ENCODE assay signal across 8 cellular contexts in the genomic region with DNA sequence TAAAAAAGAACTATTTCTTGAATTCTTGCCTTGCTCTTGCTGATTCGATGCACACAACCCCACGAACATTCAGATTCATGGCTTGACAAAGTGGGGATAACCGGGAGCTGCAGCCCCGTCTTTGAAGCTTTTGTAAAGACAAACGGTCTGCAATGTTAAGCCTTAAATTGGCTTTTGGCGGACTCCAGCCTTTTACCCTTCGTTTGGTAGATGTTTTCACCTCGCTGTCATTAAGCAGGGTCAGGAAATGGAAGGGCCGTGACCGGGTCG. TPM values are rescaled to one million over a fixed set of nuclear protein-coding genes. Genes with fewer than 3 reads are reported as not detected.
DNase-seq lines count a peak whose midpoint lies in the region; ATAC-seq and TF ChIP-seq lines count a peak whose summit lies in the region.

No MANE protein-coding gene starts in this region.

- peak overlapping the region; percentile 89 for H3K4me3 ChIP-seq in GM12864 (ENCODE audit: low read depth, low read length)
- peak overlapping the region; percentile 96 for H3K4me3 ChIP-seq in MG63
- H3K4me3 ChIP-seq in mucosa of descending colon, result peak overlapping the region; percentile 34

- peaks cover 12% of the 10 kb centered on the region for H3K4me1 ChIP-seq in mucosa of descending colon (ENCODE audit: low read depth)

- no peak for ATAC-seq in mucosa of descending colon
- no peak for ATAC-seq in HG03432 (IDR thresholded peaks at IDR 0.05; ENCODE audit: unreplicated experiment)
- no peak for ATAC-seq in HG02763 (IDR thresholded peaks at IDR 0.05; ENCODE audit: unreplicated experiment)

- intact Hi-C loops in mucosa of descending colon (cut with DNase I, micrococcal nuclease), result no loop called here

- peak overlapping the region; percentile 80 for H3K27ac ChIP-seq in caudate nucleus (ENCODE audit: low read depth, low read length)

- DNase-seq in GM12864 (ENCODE audit: low read depth) (no peak), MG63 (no peak), caudate nucleus (lab: John Stamatoyannopoulos, UW) (peak in 1 of 61 donors; percentile 34), mucosa of descending colon (no peak), NCI-H748 treated with DMSO at 0.1 percent for 48 hours (lab: John Stamatoyannopoulos, UW) (no peak), DMS153 (lab: John Stamatoyannopoulos, UW) (no peak)

- no peaks in the 10 kb centered on the region for H3K9me3 ChIP-seq in MG63
- no peaks in the 10 kb centered on the region for H3K9me3 ChIP-seq in mucosa of descending colon

- no peaks in the 10 kb centered on the region for H3K27me3 ChIP-seq in MG63

- TF ChIP-seq CTCF in GM12864 (IDR thresholded peaks at IDR 0.05; ENCODE audit: low read depth, low read length, missing control alignments) (no peak), mucosa of descending colon (IDR thresholded peaks at IDR 0.05) (no peak)

- H3K36me3 ChIP-seq in MG63, result 0 out of 2 replicates have a peak, but pooled peaks cover 2% of the 10 kb centered on the region
- H3K36me3 ChIP-seq in mucosa of descending colon (ENCODE audit: low read depth), result no peaks in the 10 kb centered on the region

RNA-seq across cellular contexts. Expression of gene MAP2K5, which starts 0.4 kb away (rescaled TPM):
- total RNA-seq in MG63 (2014; rRNA removed; shearing (Covaris generic); ENCODE audit: low replicate concordance), result 2.5 and 2.7 TPM in 2 replicates
- 10 to 100 TPM; 26.4 to 36.4 (median 30.3) TPM for total RNA-seq in mucosa of descending colon

RNA-seq across cellular contexts. Expression of gene C15orf61, which starts 21.2 kb away (rescaled TPM):
- total RNA-seq in MG63 (2014; rRNA removed; shearing (Covaris generic); ENCODE audit: low replicate concordance), result 5.9 and 11.6 TPM in 2 replicates
- total RNA-seq in mucosa of descending colon, result 1 to 10 TPM; 5.4 to 6.2 (median 6.0) TPM

Comparison
In these comparisons a context has a peak if more than half of its experiments do, and no peak if none do; other contexts are left out.
1. H3K4me3 ChIP-seq: peak in every context shown above with its lines; median percentile 96 in MG63; 89 in GM12864; 34 in mucosa of descending colon.